8 cellular contexts compared by ENCODE assay signal in genomic region chr16:87387942-87388817, GRCh38. TPM values are rescaled to one million over a fixed set of nuclear protein-coding genes. Genes with fewer than 3 reads are reported as not detected.
DNase-seq lines count a peak whose midpoint lies in the region; ATAC-seq and TF ChIP-seq lines count a peak whose summit lies in the region.

No MANE protein-coding gene starts in this region.

- TF ChIP-seq POLR2A in upper lobe of left lung (IDR thresholded peaks at IDR 0.05) = peak in 3 of 4 donors; percentile 34 to 82 (median 67)

- intact Hi-C loops in left cardiac atrium (cut with DNase I) = no loop called here
- intact Hi-C loops in posterior cingulate gyrus (cut with DNase I) = loop anchor here (10.0 kb wide), 1 partner anchor 833 kb away; the partner anchor contains the start of gene MTHFSD

- H3K36me3 Mint-ChIP-seq in T-cell = no peaks in the 10 kb centered on the region

- peak overlapping the region; percentile 96 to 98 for H3K27ac Mint-ChIP-seq in T-cell

- CTCF ChIA-PET in T-cell (lab: Charles Lee) = interaction anchor here in 1 of 2 donors (1.1 kb wide), 1 partner anchor 248 kb away, joined by 3 read pairs; no protein-coding TSS in a partner anchor

- H3K27me3 Mint-ChIP-seq in T-cell = peaks cover 0 to 3% of the 10 kb centered on the region in 2 donors

- no peaks in the 10 kb centered on the region for H3K27me3 ChIP-seq in upper lobe of left lung

- peak overlapping the region; percentile 87 to 91 (median 90) for H3K27ac ChIP-seq in upper lobe of left lung

- peak; percentile 45 for ATAC-seq in GM18498 (IDR thresholded peaks at IDR 0.05; ENCODE audit: unreplicated experiment)
- peak; percentile 50 for ATAC-seq in HG02885 (IDR thresholded peaks at IDR 0.05; ENCODE audit: poor library complexity, unreplicated experiment)
- ATAC-seq in T-cell (replicated peaks in 1 of 4) = peak; percentile 57 to 72 (median 64)
- ATAC-seq in left cardiac atrium = peak; percentile 62 to 66
- peak; percentile 74 to 93 for ATAC-seq in upper lobe of left lung (ENCODE audit: low FRiP score in 2 of 2)

- TF ChIP-seq CTCF in upper lobe of left lung (IDR thresholded peaks at IDR 0.05) = no peak

- peaks cover 44 to 52% (median 48%) of the 10 kb centered on the region in 3 donors for H3K4me1 Mint-ChIP-seq in T-cell

- 9% methylated on average over 15 to 18 of the region's 18 CpGs for WGBS in upper lobe of left lung, 2 donors

- H3K4me1 ChIP-seq in upper lobe of left lung = peaks cover 32 to 46% (median 34%) of the 10 kb centered on the region in 4 donors

- H3K9me3 ChIP-seq in upper lobe of left lung = no peaks in the 10 kb centered on the region

- peak in 3 of 4 donors; percentile 18 to 65 (median 60) for TF ChIP-seq EP300 in upper lobe of left lung (IDR thresholded peaks at IDR 0.05)

- peak overlapping the region in 3 of 4 donors; percentile 8 to 29 (median 23) for H3K4me3 ChIP-seq in upper lobe of left lung

- no peaks in the 10 kb centered on the region for H3K9me3 Mint-ChIP-seq in T-cell

- H3K36me3 ChIP-seq in upper lobe of left lung = no peaks in the 10 kb centered on the region

- POLR2A ChIA-PET in T-cell (lab: Charles Lee) = interaction anchor here in 1 of 2 donors (0.6 kb wide), 1 partner anchor 1591 kb away, joined by 4 read pairs; no protein-coding TSS in a partner anchor

- DNase-seq in NCI-H146 treated with DMSO at 0.1 percent for 48 hours (lab: John Stamatoyannopoulos, UW; ENCODE audit: unreplicated experiment) (peak; percentile 90), T-cell (peak; percentile 62 to 94 (median 88)), amniotic stem cell (lab: John Stamatoyannopoulos, UW) (peak; percentile 88), left cardiac atrium (peak; percentile 93), posterior cingulate gyrus (peak; percentile 83 to 99 (median 92)), upper lobe of left lung (peak in 1 of 2 donors; percentile 96)

- peak overlapping the region; percentile 46 to 62 (median 61) for H3K4me3 Mint-ChIP-seq in T-cell

RNA-seq across cellular contexts. Expression of gene MAP1LC3B, which starts 4.0 kb away (rescaled TPM):
- total RNA-seq in T-cell = 10 to 100 TPM; 51.3 to 90.4 (median 53.3) TPM
- 10 to 100 TPM; 82.9 to 90.2 TPM for total RNA-seq in left cardiac atrium
- total RNA-seq in upper lobe of left lung = 10 to 100 TPM; 32.5 to 64.2 (median 54.2) TPM

RNA-seq across cellular contexts. Expression of gene FBXO31, which starts 4.6 kb away (rescaled TPM):
- 10 to 100 TPM; 34.7 to 67.2 (median 55.6) TPM for total RNA-seq in T-cell
- total RNA-seq in left cardiac atrium = 10 to 100 TPM; 45.6 to 50.8 TPM
- total RNA-seq in upper lobe of left lung = 100 to 1,000 TPM in 1 of 6 donors, 10 to 100 TPM in 5; 15.9 to 103 (median 31.4) TPM
